In genomic region chr12:96719671-96720362, GRCh38 we compare ENCODE assay signal across 8 cellular contexts.
DNase-seq lines count a peak whose midpoint lies in the region; ATAC-seq and TF ChIP-seq lines count a peak whose summit lies in the region.

No MANE protein-coding gene starts in this region.

- H3K36me3 Mint-ChIP-seq in T-helper 1 cell treated with Interleukin-12 subunit alpha and Interleukin-12 subunit beta and Interleukin-4 antibody, amounts not matched to agents 30 μg/mL and 1 μg/mL, for 36 hours (ENCODE audit: low read depth): no peaks in the 10 kb centered on the region
- H3K36me3 Mint-ChIP-seq in stimulated activated memory B cell treated with anti-CD40 and anti-IgM and Interleukin-4, amounts not matched to agents 10 μg/mL and 1 μg/mL and 100 μg/mL, for 72 hours: no peaks in the 10 kb centered on the region
- no peaks in the 10 kb centered on the region for H3K36me3 Mint-ChIP-seq in mesothelial cell of epicardium

- H3K4me3 ChIP-seq in LNCaP clone FGC (ENCODE audit: low read depth, low read length) (peak overlapping the region; percentile 52), fibroblast of villous mesenchyme (ENCODE audit: low read depth, low read length) (peak overlapping the region; percentile 50)

- ATAC-seq in GM21786 (IDR thresholded peaks at IDR 0.05; ENCODE audit: unreplicated experiment): peak; percentile 96
- peak; percentile 85 for ATAC-seq in stimulated activated memory B cell treated with anti-CD40 and anti-IgM and Interleukin-4, amounts not matched to agents 10 μg/mL and 1 μg/mL and 100 μg/mL, for 72 hours

- H3K4me3 Mint-ChIP-seq in T-helper 1 cell treated with Interleukin-12 subunit alpha and Interleukin-12 subunit beta and Interleukin-4 antibody, amounts not matched to agents 30 μg/mL and 1 μg/mL, for 36 hours: peak overlapping the region; percentile 89
- H3K4me3 Mint-ChIP-seq in stimulated activated memory B cell treated with anti-CD40 and anti-IgM and Interleukin-4, amounts not matched to agents 10 μg/mL and 1 μg/mL and 100 μg/mL, for 72 hours: peak overlapping the region; percentile 82
- H3K4me3 Mint-ChIP-seq in mesothelial cell of epicardium: no peak overlapping the region

- peaks cover 6% of the 10 kb centered on the region for H3K4me1 Mint-ChIP-seq in T-helper 1 cell treated with Interleukin-12 subunit alpha and Interleukin-12 subunit beta and Interleukin-4 antibody, amounts not matched to agents 30 μg/mL and 1 μg/mL, for 36 hours (ENCODE audit: low read depth)
- H3K4me1 Mint-ChIP-seq in stimulated activated memory B cell treated with anti-CD40 and anti-IgM and Interleukin-4, amounts not matched to agents 10 μg/mL and 1 μg/mL and 100 μg/mL, for 72 hours: peaks cover 8% of the 10 kb centered on the region
- H3K4me1 Mint-ChIP-seq in mesothelial cell of epicardium: no peaks in the 10 kb centered on the region

- DNase-seq in activated CD4-positive, alpha-beta T cell treated with anti-CD3 and anti-CD28 coated beads for 48 hours: peak; percentile 20
- no peak for DNase-seq in activated CD4-positive, alpha-beta T cell treated with anti-CD3 and anti-CD28 coated beads for 1 hour
- DNase-seq in LNCaP clone FGC (ENCODE audit: low read depth) (peak; percentile 28), fibroblast of villous mesenchyme (ENCODE audit: low read depth) (peak; percentile 65), mesothelial cell of epicardium (ENCODE audit: low spot score in 2 of 2, unreplicated experiment in 2 of 2) (no peak)

- no peaks in the 10 kb centered on the region for H3K9me3 Mint-ChIP-seq in T-helper 1 cell treated with Interleukin-12 subunit alpha and Interleukin-12 subunit beta and Interleukin-4 antibody, amounts not matched to agents 30 μg/mL and 1 μg/mL, for 36 hours
- H3K9me3 Mint-ChIP-seq in stimulated activated memory B cell treated with anti-CD40 and anti-IgM and Interleukin-4, amounts not matched to agents 10 μg/mL and 1 μg/mL and 100 μg/mL, for 72 hours: no peaks in the 10 kb centered on the region
- no peaks in the 10 kb centered on the region for H3K9me3 Mint-ChIP-seq in mesothelial cell of epicardium

- H3K27me3 Mint-ChIP-seq in T-helper 1 cell treated with Interleukin-12 subunit alpha and Interleukin-12 subunit beta and Interleukin-4 antibody, amounts not matched to agents 30 μg/mL and 1 μg/mL, for 36 hours (ENCODE audit: low read depth): no peaks in the 10 kb centered on the region
- no peaks in the 10 kb centered on the region for H3K27me3 Mint-ChIP-seq in stimulated activated memory B cell treated with anti-CD40 and anti-IgM and Interleukin-4, amounts not matched to agents 10 μg/mL and 1 μg/mL and 100 μg/mL, for 72 hours
- no peaks in the 10 kb centered on the region for H3K27me3 Mint-ChIP-seq in mesothelial cell of epicardium (ENCODE audit: low read depth)

- H3K27ac Mint-ChIP-seq in T-helper 1 cell treated with Interleukin-12 subunit alpha and Interleukin-12 subunit beta and Interleukin-4 antibody, amounts not matched to agents 30 μg/mL and 1 μg/mL, for 36 hours: peak overlapping the region; percentile 94
- H3K27ac Mint-ChIP-seq in stimulated activated memory B cell treated with anti-CD40 and anti-IgM and Interleukin-4, amounts not matched to agents 10 μg/mL and 1 μg/mL and 100 μg/mL, for 72 hours: peak overlapping the region; percentile 83
- no peak overlapping the region for H3K27ac Mint-ChIP-seq in mesothelial cell of epicardium

- no peak for TF ChIP-seq CTCF in LNCaP clone FGC (IDR thresholded peaks at IDR 0.05; ENCODE audit: control insufficient read depth, extremely low read depth, insufficient read depth)
- TF ChIP-seq CTCF in fibroblast of villous mesenchyme (IDR thresholded peaks at IDR 0.05; ENCODE audit: insufficient read depth, low read depth, low read length): no peak
- no peak for TF ChIP-seq CTCF in mesothelial cell of epicardium (IDR thresholded peaks at IDR 0.05; ENCODE audit: unreplicated experiment)

Comparison
In these comparisons a context has a peak if more than half of its experiments do, and no peak if none do; other contexts are left out.
1. DNase-seq: peak in activated CD4-positive, alpha-beta T cell treated with anti-CD3 and anti-CD28 coated beads for 48 hours (single experiment), LNCaP clone FGC (single experiment) and fibroblast of villous mesenchyme (single experiment); none in activated CD4-positive, alpha-beta T cell treated with anti-CD3 and anti-CD28 coated beads for 1 hour (single experiment) and mesothelial cell of epicardium (0 of 2).